Comparison of ENCODE assay signal across 2 cellular contexts in the genomic region with DNA sequence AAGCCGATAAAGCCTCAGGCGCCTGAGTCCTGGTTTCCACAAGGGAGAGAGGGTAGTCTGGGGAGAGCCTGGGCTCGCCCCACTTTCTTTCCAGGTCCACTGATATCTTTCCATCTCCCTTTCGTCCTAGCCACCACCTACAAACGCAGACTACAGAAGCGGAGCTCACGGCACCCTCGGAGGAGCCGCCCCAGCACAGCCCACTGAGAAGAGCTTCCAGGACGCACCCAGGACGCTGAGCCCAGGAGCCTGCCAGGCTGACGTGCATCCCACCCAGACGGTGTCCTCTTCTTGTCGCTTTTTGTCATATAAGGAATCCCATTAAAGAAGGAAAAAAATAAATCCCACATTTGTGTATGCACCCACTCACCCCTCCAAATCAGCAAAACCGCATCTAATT.
TF ChIP-seq lines count a peak whose summit lies in the region.

No MANE protein-coding gene starts in this region.

TF ChIP-seq in GM23338, 12 proteins besides CTCF, POLR2A, EP300 and RAD21 (continues in another document):
- TF ChIP-seq ZNF331 (CRISPR knock-in tag; IDR thresholded peaks at IDR 0.05; ENCODE audit: low read depth), result no peak
- no peak for TF ChIP-seq EZH2phosphoT487 (IDR thresholded peaks at IDR 0.05; ENCODE audit: unreplicated experiment)
- TF ChIP-seq ZNF114 (CRISPR knock-in tag; IDR thresholded peaks at IDR 0.05), result no peak
- no peak for TF ChIP-seq EZH2 (IDR thresholded peaks at IDR 0.05; ENCODE audit: low read depth, unreplicated experiment)
- TF ChIP-seq, protein P1, sequence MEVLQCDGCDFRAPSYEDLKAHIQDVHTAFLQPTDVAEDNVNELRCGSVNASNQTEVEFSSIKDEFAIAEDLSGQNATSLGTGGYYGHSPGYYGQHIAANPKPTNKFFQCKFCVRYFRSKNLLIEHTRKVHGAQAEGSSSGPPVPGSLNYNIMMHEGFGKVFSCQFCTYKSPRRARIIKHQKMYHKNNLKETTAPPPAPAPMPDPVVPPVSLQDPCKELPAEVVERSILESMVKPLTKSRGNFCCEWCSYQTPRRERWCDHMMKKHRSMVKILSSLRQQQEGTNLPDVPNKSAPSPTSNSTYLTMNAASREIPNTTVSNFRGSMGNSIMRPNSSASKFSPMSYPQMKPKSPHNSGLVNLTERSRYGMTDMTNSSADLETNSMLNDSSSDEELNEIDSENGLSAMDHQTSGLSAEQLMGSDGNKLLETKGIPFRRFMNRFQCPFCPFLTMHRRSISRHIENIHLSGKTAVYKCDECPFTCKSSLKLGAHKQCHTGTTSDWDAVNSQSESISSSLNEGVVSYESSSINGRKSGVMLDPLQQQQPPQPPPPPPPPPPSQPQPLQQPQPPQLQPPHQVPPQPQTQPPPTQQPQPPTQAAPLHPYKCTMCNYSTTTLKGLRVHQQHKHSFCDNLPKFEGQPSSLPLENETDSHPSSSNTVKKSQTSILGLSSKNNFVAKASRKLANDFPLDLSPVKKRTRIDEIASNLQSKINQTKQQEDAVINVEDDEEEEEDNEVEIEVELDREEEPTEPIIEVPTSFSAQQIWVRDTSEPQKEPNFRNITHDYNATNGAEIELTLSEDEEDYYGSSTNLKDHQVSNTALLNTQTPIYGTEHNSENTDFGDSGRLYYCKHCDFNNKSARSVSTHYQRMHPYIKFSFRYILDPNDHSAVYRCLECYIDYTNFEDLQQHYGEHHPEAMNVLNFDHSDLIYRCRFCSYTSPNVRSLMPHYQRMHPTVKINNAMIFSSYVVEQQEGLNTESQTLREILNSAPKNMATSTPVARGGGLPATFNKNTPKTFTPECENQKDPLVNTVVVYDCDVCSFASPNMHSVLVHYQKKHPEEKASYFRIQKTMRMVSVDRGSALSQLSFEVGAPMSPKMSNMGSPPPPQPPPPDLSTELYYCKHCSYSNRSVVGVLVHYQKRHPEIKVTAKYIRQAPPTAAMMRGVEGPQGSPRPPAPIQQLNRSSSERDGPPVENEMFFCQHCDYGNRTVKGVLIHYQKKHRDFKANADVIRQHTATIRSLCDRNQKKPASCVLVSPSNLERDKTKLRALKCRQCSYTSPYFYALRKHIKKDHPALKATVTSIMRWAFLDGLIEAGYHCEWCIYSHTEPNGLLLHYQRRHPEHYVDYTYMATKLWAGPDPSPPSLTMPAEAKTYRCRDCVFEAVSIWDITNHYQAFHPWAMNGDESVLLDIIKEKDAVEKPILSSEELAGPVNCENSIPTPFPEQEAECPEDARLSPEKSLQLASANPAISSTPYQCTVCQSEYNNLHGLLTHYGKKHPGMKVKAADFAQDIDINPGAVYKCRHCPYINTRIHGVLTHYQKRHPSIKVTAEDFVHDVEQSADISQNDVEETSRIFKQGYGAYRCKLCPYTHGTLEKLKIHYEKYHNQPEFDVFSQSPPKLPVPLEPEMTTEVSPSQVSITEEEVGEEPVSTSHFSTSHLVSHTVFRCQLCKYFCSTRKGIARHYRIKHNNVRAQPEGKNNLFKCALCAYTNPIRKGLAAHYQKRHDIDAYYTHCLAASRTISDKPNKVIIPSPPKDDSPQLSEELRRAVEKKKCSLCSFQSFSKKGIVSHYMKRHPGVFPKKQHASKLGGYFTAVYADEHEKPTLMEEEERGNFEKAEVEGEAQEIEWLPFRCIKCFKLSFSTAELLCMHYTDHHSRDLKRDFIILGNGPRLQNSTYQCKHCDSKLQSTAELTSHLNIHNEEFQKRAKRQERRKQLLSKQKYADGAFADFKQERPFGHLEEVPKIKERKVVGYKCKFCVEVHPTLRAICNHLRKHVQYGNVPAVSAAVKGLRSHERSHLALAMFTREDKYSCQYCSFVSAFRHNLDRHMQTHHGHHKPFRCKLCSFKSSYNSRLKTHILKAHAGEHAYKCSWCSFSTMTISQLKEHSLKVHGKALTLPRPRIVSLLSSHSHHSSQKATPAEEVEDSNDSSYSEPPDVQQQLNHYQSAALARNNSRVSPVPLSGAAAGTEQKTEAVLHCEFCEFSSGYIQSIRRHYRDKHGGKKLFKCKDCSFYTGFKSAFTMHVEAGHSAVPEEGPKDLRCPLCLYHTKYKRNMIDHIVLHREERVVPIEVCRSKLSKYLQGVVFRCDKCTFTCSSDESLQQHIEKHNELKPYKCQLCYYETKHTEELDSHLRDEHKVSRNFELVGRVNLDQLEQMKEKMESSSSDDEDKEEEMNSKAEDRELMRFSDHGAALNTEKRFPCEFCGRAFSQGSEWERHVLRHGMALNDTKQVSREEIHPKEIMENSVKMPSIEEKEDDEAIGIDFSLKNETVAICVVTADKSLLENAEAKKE (CRISPR knock-in tag; IDR thresholded peaks at IDR 0.05), result no peak
- TF ChIP-seq CREB1 (CRISPR knock-in tag; IDR thresholded peaks at IDR 0.05; ENCODE audit: low read depth), result no peak
- no peak for TF ChIP-seq NANOG (IDR thresholded peaks at IDR 0.05; ENCODE audit: borderline replicate concordance)
- TF ChIP-seq, protein P2, sequence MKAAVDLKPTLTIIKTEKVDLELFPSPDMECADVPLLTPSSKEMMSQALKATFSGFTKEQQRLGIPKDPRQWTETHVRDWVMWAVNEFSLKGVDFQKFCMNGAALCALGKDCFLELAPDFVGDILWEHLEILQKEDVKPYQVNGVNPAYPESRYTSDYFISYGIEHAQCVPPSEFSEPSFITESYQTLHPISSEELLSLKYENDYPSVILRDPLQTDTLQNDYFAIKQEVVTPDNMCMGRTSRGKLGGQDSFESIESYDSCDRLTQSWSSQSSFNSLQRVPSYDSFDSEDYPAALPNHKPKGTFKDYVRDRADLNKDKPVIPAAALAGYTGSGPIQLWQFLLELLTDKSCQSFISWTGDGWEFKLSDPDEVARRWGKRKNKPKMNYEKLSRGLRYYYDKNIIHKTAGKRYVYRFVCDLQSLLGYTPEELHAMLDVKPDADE (IDR thresholded peaks at IDR 0.05), result no peak
- TF ChIP-seq, protein P3, sequence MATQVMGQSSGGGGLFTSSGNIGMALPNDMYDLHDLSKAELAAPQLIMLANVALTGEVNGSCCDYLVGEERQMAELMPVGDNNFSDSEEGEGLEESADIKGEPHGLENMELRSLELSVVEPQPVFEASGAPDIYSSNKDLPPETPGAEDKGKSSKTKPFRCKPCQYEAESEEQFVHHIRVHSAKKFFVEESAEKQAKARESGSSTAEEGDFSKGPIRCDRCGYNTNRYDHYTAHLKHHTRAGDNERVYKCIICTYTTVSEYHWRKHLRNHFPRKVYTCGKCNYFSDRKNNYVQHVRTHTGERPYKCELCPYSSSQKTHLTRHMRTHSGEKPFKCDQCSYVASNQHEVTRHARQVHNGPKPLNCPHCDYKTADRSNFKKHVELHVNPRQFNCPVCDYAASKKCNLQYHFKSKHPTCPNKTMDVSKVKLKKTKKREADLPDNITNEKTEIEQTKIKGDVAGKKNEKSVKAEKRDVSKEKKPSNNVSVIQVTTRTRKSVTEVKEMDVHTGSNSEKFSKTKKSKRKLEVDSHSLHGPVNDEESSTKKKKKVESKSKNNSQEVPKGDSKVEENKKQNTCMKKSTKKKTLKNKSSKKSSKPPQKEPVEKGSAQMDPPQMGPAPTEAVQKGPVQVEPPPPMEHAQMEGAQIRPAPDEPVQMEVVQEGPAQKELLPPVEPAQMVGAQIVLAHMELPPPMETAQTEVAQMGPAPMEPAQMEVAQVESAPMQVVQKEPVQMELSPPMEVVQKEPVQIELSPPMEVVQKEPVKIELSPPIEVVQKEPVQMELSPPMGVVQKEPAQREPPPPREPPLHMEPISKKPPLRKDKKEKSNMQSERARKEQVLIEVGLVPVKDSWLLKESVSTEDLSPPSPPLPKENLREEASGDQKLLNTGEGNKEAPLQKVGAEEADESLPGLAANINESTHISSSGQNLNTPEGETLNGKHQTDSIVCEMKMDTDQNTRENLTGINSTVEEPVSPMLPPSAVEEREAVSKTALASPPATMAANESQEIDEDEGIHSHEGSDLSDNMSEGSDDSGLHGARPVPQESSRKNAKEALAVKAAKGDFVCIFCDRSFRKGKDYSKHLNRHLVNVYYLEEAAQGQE (IDR thresholded peaks at IDR 0.05; ENCODE audit: unreplicated experiment), result no peak
- TF ChIP-seq JUNB (IDR thresholded peaks at IDR 0.05; ENCODE audit: unreplicated experiment), result no peak

TF ChIP-seq in H1, 55 proteins besides CTCF, POLR2A, EP300 and RAD21:
- TF ChIP-seq JUND (IDR thresholded peaks at IDR 0.05; ENCODE audit: low read length) (no peak), TAF1 (IDR thresholded peaks at IDR 0.05; ENCODE audit: low read depth, low read length) (no peak), CHD1 (IDR thresholded peaks at IDR 0.05; ENCODE audit: low read depth, low read length) (no peak), CTBP2 (IDR thresholded peaks at IDR 0.05; ENCODE audit: borderline replicate concordance, insufficient read depth, insufficient read length, low read length) (no peak), EZH2 (IDR thresholded peaks at IDR 0.05; ENCODE audit: low read depth, low read length, severe bottlenecking) (no peak), ASH2L (IDR thresholded peaks at IDR 0.05; ENCODE audit: low read length) (no peak), GABPA (IDR thresholded peaks at IDR 0.05; ENCODE audit: borderline replicate concordance, insufficient read depth, low read length) (no peak), KDM1A (IDR thresholded peaks at IDR 0.05; ENCODE audit: borderline replicate concordance, low read length) (no peak), POLR2AphosphoS5 (IDR thresholded peaks at IDR 0.05; ENCODE audit: low read depth, low read length) (no peak), GTF2F1 (IDR thresholded peaks at IDR 0.05; ENCODE audit: borderline replicate concordance, low read depth, low read length) (no peak)
